In the genomic region with DNA sequence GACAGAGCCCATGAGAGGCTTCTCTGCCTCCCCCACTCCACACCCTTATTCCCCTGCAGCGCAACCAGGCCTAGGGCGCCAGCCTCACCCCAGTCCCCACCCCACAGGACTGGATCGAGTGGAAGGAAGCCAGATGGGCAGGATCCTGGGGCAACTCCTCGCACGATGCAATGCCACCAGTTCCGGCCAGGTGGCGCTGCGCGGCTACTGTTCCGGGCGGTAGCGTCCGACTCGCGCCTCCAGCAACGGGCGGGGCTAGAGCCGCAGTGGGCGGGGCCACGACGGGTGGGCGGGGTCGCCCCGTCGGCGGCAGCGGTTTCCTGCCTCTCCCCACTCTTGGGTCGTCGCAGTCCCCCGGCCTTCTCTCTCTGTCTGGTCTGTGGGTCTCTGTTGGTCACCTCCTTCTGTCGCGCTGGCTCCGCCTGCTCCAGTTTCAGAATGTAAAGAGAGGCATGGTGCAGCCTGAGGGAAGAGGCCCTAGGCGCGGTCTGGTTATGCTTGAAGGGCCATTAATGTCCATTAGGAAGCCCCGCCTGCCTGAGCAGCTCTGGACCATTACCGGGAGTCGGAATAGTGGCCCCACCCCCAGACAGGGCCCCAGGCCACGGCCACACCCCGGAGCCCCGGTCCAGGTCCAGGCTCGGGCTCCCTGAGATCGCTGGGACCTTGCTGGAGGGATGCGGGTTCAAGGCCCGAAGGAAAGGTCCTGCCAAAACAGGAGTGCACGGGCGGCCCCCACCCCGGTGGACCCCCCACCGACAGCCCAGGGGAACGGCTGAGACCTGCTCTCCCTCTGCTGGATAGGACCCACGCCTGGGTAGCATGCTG, we compare ENCODE assay signal across 7 cellular contexts. TPM values are rescaled to one million over a fixed set of nuclear protein-coding genes. Genes with fewer than 3 reads are reported as not detected.
A peak's percentile ranks its signal among the peaks of the same experiment; 100 is the strongest.
DNase-seq lines count a peak whose midpoint lies in the region; ATAC-seq and TF ChIP-seq lines count a peak whose summit lies in the region.

No MANE protein-coding gene starts in this region.

- peak; percentile 63 for ATAC-seq in HG02981 (IDR thresholded peaks at IDR 0.05; ENCODE audit: unreplicated experiment)

- TF ChIP-seq POLR2A in GM15510 (IDR thresholded peaks at IDR 0.05; ENCODE audit: borderline replicate concordance, extremely low read depth, insufficient read length) = peak; percentile 40

- peak; percentile 95 for DNase-seq in NCI-H2227 (lab: John Stamatoyannopoulos, UW; ENCODE audit: unreplicated experiment)
- DNase-seq in activated CD4-positive, alpha-beta T cell treated with anti-CD3 and anti-CD28 coated beads for 1 hour = peak; percentile 93
- DNase-seq in cerebellum (ENCODE audit: low spot score) = peak; percentile 96
- peak; percentile 85 for DNase-seq in kidney tubule cell (ENCODE audit: low spot score)
- peak; percentile 95 to 98 for DNase-seq in stimulated activated CD4-positive, alpha-beta T cell treated with anti-CD3 and anti-CD28 coated beads, Interleukin-1b, Interleukin-23, amount 100 ng/mL, for 1 hour (ENCODE audit: low read depth in 2 of 2)

RNA-seq across cellular contexts. Expression of gene NHERF2, which starts 3.4 kb away (rescaled TPM):
- 7.3 TPM for total RNA-seq in cerebellum

RNA-seq across cellular contexts. Expression of gene NPW, which starts 3.7 kb away (rescaled TPM):
- total RNA-seq in cerebellum = not detected

RNA-seq across cellular contexts. Expression of gene ZNF598, which starts 13.7 kb away (rescaled TPM):
- 8.6 TPM for total RNA-seq in cerebellum

RNA-seq across cellular contexts. Expression of gene NTHL1, which starts 24.3 kb away (rescaled TPM):
- total RNA-seq in cerebellum = 14.9 TPM

RNA-seq across cellular contexts. Expression of gene TSC2, which starts 24.5 kb away (rescaled TPM):
- total RNA-seq in cerebellum = 85.0 TPM

Comparison
In these comparisons a context has a peak if more than half of its experiments do, and no peak if none do; other contexts are left out.
1. Peak in every context shown above with its lines: DNase-seq and ATAC-seq.